ENCODE assay signal across 19 cellular contexts in the genomic region with DNA sequence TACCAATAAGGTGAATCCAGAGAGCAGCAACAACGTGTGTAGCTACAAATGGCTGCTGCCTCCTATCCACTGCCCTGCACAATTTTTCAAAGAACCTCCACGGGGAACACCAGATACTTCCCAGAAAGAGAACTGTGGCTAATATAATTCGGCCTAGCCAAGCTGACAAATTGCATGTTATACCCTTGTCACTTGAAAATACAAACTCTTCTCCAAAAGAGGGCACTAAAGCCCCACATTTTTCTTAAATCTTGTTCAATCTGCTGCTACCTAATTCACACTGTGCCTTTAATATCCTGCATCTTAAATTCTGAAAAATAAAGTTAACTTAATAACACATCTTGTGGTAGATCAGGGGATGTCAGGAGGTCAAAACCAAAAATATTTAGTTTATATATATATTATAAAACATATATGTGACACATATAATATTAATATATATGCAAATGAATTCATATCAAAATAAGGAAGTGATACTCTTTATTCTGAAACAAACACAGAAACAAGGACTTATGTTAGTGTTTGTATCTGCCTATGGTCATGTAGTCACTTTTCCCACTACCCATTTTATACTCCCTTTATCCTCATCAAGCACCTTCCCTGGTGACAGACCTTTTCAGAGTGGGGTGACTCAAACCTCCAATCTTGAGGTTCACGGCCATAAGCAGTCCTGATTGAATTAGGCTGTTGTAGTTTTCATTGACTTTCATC. TPM values are rescaled to one million over a fixed set of nuclear protein-coding genes. Genes with fewer than 3 reads are reported as not detected.
DNase-seq lines count a peak whose midpoint lies in the region; ATAC-seq and TF ChIP-seq lines count a peak whose summit lies in the region.
"Had no signal": no experiment of that assay in that cellular context is flagged by ENCODE, and none has a peak within 500 bp of the region (broad histone marks: within the 10 kb centered on the region; RNA-seq: fewer than 3 reads in every experiment).

No MANE protein-coding gene starts in this region.

- H3K9me3 Mint-ChIP-seq in stimulated activated effector memory CD8-positive, alpha-beta T cell treated with anti-CD3 and anti-CD28 coated beads, Interleukin-12 subunit alpha, Interleukin-12 subunit beta, amount 100 ng/mL, for 72 hours: no peaks in the 10 kb centered on the region

- H3K4me3 Mint-ChIP-seq in stimulated activated effector memory CD8-positive, alpha-beta T cell treated with anti-CD3 and anti-CD28 coated beads, Interleukin-12 subunit alpha, Interleukin-12 subunit beta, amount 100 ng/mL, for 72 hours: no peak overlapping the region

- no peak for TF ChIP-seq EP300 in suprapubic skin (IDR thresholded peaks at IDR 0.05)

- no peaks in the 10 kb centered on the region for H4K20me1 ChIP-seq in MM.1S (ENCODE audit: insufficient read depth, low read length)

- no peaks in the 10 kb centered on the region for H3K79me2 ChIP-seq in MM.1S (ENCODE audit: low read length)

- H3K9ac ChIP-seq in MM.1S (ENCODE audit: low read length): no peak overlapping the region

- H3K4me1 ChIP-seq in A673 (ENCODE audit: insufficient read depth, low read length, poor library complexity, severe bottlenecking) (no peaks in the 10 kb centered on the region), MM.1S (ENCODE audit: low read length) (no peaks in the 10 kb centered on the region), suprapubic skin (no peaks in the 10 kb centered on the region)
- H3K4me1 ChIP-seq: lower lobe of right lung, SJCRH30 had no signal

- peak; percentile 18 for DNase-seq in A673 (ENCODE audit: low spot score)
- peak; percentile 31 for DNase-seq in MM.1S
- peak; percentile 4 for DNase-seq in dermis blood vessel endothelial cell
- no peak for DNase-seq in HuH-7 (ENCODE audit: low spot score)
- no peak for DNase-seq in suprapubic skin (ENCODE audit: low spot score in 2 of 2)
- no peak for DNase-seq in stimulated activated effector memory CD8-positive, alpha-beta T cell treated with anti-CD3 and anti-CD28 coated beads, Interleukin-12 subunit alpha, Interleukin-12 subunit beta, amount 100 ng/mL, for 72 hours (ENCODE audit: low spot score in 2 of 2)
- no peak for DNase-seq in NCI-H2227 treated with DMSO at 0.1 percent for 48 hours (lab: John Stamatoyannopoulos, UW)
- DNase-seq: activated T-cell treated with anti-CD3 and anti-CD28 coated beads for 4 hours; amniotic stem cell; effector memory CD4-positive, alpha-beta T cell; head of caudate nucleus; lower lobe of right lung; NCI-H1417 treated with DMSO at 0.1 percent for 48 hours; NCI-H69; occipital lobe had no signal

- no peak overlapping the region for H3K4me3 ChIP-seq in A673 (ENCODE audit: low read depth, low read length, poor library complexity, severe bottlenecking)
- H3K4me3 ChIP-seq in MM.1S (ENCODE audit: low read length): no peak overlapping the region
- no peak overlapping the region for H3K4me3 ChIP-seq in suprapubic skin
- H3K4me3 ChIP-seq: lower lobe of right lung, SJCRH30 had no signal

- ATAC-seq in GM21786 (IDR thresholded peaks at IDR 0.05; ENCODE audit: unreplicated experiment): peak; percentile 36
- no peak for ATAC-seq in stimulated activated effector memory CD8-positive, alpha-beta T cell treated with anti-CD3 and anti-CD28 coated beads, Interleukin-12 subunit alpha, Interleukin-12 subunit beta, amount 100 ng/mL, for 72 hours
- ATAC-seq: activated CD4-positive, CD25-positive, alpha-beta regulatory T cell treated with anti-CD3 and anti-CD28 coated beads, Interleukin-2, amount 50 U/mL, for 24 hours; lower lobe of right lung had no signal

- no peak overlapping the region for H3K27ac ChIP-seq in A673 (ENCODE audit: low read depth, low read length, poor library complexity, severe bottlenecking)
- H3K27ac ChIP-seq in MM.1S (ENCODE audit: low read length): no peak overlapping the region
- no peak overlapping the region for H3K27ac ChIP-seq in suprapubic skin
- H3K27ac ChIP-seq: lower lobe of right lung, SJCRH30 had no signal

- WGBS in suprapubic skin: 35% methylated on average over 4 of the region's 4 CpGs

- no peaks in the 10 kb centered on the region for H3K4me1 Mint-ChIP-seq in stimulated activated effector memory CD8-positive, alpha-beta T cell treated with anti-CD3 and anti-CD28 coated beads, Interleukin-12 subunit alpha, Interleukin-12 subunit beta, amount 100 ng/mL, for 72 hours

- H3K9me3 ChIP-seq in A673 (ENCODE audit: low read depth, low read length, poor library complexity, severe bottlenecking) (no peaks in the 10 kb centered on the region), MM.1S (replicated peaks; ENCODE audit: insufficient read depth, low read length) (no peaks in the 10 kb centered on the region), suprapubic skin (no peaks in the 10 kb centered on the region)
- H3K9me3 ChIP-seq: lower lobe of right lung, SJCRH30 had no signal

- H3K27me3 ChIP-seq in A673 (replicated peaks; ENCODE audit: insufficient read depth, low read depth, low read length, poor library complexity) (no peaks in the 10 kb centered on the region), MM.1S (replicated peaks; ENCODE audit: insufficient read depth, low read length) (no peaks in the 10 kb centered on the region), suprapubic skin (no peaks in the 10 kb centered on the region)
- H3K27me3 ChIP-seq: SJCRH30 had no signal

- no peaks in the 10 kb centered on the region for H3K9me2 ChIP-seq in MM.1S (replicated peaks; ENCODE audit: insufficient read depth, low read length)

- no peaks in the 10 kb centered on the region for H3F3A ChIP-seq in MM.1S (ENCODE audit: insufficient read depth, low read length)

- TF ChIP-seq CTCF in A673 (conservative IDR thresholded peaks at IDR 0.05; ENCODE audit: low read depth, low read length) (peak; percentile 32; the same call in 1 of the 2 replicates), MM.1S (IDR thresholded peaks at IDR 0.05; ENCODE audit: low read length) (peak; percentile 21), suprapubic skin (IDR thresholded peaks at IDR 0.05) (no peak)

- H3K36me3 ChIP-seq in A673 (ENCODE audit: insufficient read depth, low read length, poor library complexity, severe bottlenecking): no peaks in the 10 kb centered on the region
- no peaks in the 10 kb centered on the region for H3K36me3 ChIP-seq in MM.1S (replicated peaks; ENCODE audit: insufficient read depth, low read length)
- no peaks in the 10 kb centered on the region for H3K36me3 ChIP-seq in suprapubic skin
- H3K36me3 ChIP-seq: lower lobe of right lung, SJCRH30 had no signal

- no peak overlapping the region for H2AFZ ChIP-seq in MM.1S (ENCODE audit: low read length)

- H3K27ac Mint-ChIP-seq in stimulated activated effector memory CD8-positive, alpha-beta T cell treated with anti-CD3 and anti-CD28 coated beads, Interleukin-12 subunit alpha, Interleukin-12 subunit beta, amount 100 ng/mL, for 72 hours: no peak overlapping the region

- POLR2A ChIA-PET in A673 (lab: Charles Lee; ENCODE audit: low non-redundant PET): no interaction called here

- BruUV-seq in A673 (replicated peaks; lab: Mats Ljungman, UMichigan): no TSS peak

- H3K4me2 ChIP-seq in MM.1S (ENCODE audit: low read depth, low read length): no peak overlapping the region

- H3K36me3 Mint-ChIP-seq in stimulated activated effector memory CD8-positive, alpha-beta T cell treated with anti-CD3 and anti-CD28 coated beads, Interleukin-12 subunit alpha, Interleukin-12 subunit beta, amount 100 ng/mL, for 72 hours: no peaks in the 10 kb centered on the region

- no peak for TF ChIP-seq POLR2A in suprapubic skin (IDR thresholded peaks at IDR 0.05)

- CTCF ChIA-PET in A673 (lab: Charles Lee): no interaction called here

- intact Hi-C loops in A673 (cut with micrococcal nuclease; ENCODE audit: unreplicated experiment): no loop called here

RNA-seq across cellular contexts. Expression of a gene that starts 24.1 kb away (rescaled TPM):
- total RNA-seq in A673 (2021): not detected in 2 replicates
- not detected in 2 replicates for total RNA-seq in dermis blood vessel endothelial cell
- total RNA-seq in suprapubic skin: not detected
- total RNA-seq: lower lobe of right lung, occipital lobe, SJCRH30, urinary bladder had no signal

RNA-seq across cellular contexts. Expression of a gene that starts 30.5 kb away (rescaled TPM):
- not detected in 2 replicates for total RNA-seq in A673 (2021)
- not detected in 2 replicates for total RNA-seq in dermis blood vessel endothelial cell
- not detected for total RNA-seq in suprapubic skin
- total RNA-seq: lower lobe of right lung, occipital lobe, SJCRH30, urinary bladder had no signal

RNA-seq across cellular contexts. Expression of a gene that starts 47.8 kb away (rescaled TPM):
- total RNA-seq in A673 (2021) (not detected in 2 replicates), dermis blood vessel endothelial cell (not detected in 2 replicates), suprapubic skin (not detected)
- total RNA-seq: lower lobe of right lung, occipital lobe, SJCRH30, urinary bladder had no signal

Comparison
In these comparisons a context has a peak if more than half of its experiments do, and no peak if none do; other contexts are left out.
1. DNase-seq: peak in A673 (single experiment), MM.1S (single experiment) and dermis blood vessel endothelial cell (single experiment); none in HuH-7 (single experiment), suprapubic skin (0 of 2), stimulated activated effector memory CD8-positive, alpha-beta T cell treated with anti-CD3 and anti-CD28 coated beads, Interleukin-12 subunit alpha, Interleukin-12 subunit beta, amount 100 ng/mL, for 72 hours (0 of 2) and NCI-H2227 treated with DMSO at 0.1 percent for 48 hours (single experiment).
2. CTCF ChIP-seq: peak in A673 (single experiment) and MM.1S (single experiment); none in suprapubic skin (0 of 2).